1 cellular context compared by ENCODE assay signal in genomic region chr9:104911029-104911607, GRCh38.
A peak's percentile ranks its signal among the peaks of the same experiment; 100 is the strongest.
TF ChIP-seq lines count a peak whose summit lies in the region.

No MANE protein-coding gene starts in this region.

TF ChIP-seq in HepG2, 621 proteins besides CTCF, POLR2A, EP300 and RAD21:
- TF ChIP-seq RXRB (CRISPR knock-in tag; IDR thresholded peaks at IDR 0.05; ENCODE audit: borderline replicate concordance) (0 out of 2 replicates have a peak, but pooled peaks have one; percentile 5), ZNF337 (CRISPR knock-in tag; IDR thresholded peaks at IDR 0.05; ENCODE audit: borderline replicate concordance, low read depth) (no peak), ZNF782 (CRISPR knock-in tag; IDR thresholded peaks at IDR 0.05; ENCODE audit: borderline replicate concordance) (no peak), RBM22 (optimal IDR thresholded peaks at IDR 0.05; ENCODE audit: low read length) (peak; percentile 64), AHR (CRISPR knock-in tag; IDR thresholded peaks at IDR 0.05) (no peak), NFATC3 (CRISPR knock-in tag; IDR thresholded peaks at IDR 0.05) (no peak), YY1 (IDR thresholded peaks at IDR 0.05; ENCODE audit: insufficient read depth, insufficient replicate concordance, low read depth, low read length) (no peak), FOXA3 (CRISPR knock-in tag; IDR thresholded peaks at IDR 0.05) (peak; percentile 45; the same call in 1 of the 2 replicates), TIGD3 (CRISPR knock-in tag; IDR thresholded peaks at IDR 0.05; ENCODE audit: borderline replicate concordance) (no peak), FOSL2 (CRISPR knock-in tag; IDR thresholded peaks at IDR 0.05) (peak; percentile 57), ZBTB44 (CRISPR knock-in tag; IDR thresholded peaks at IDR 0.05) (no peak), ARID3A (IDR thresholded peaks at IDR 0.05; ENCODE audit: low read depth, low read length) (peak; percentile 42; the same call in 1 of the 2 replicates), SMAD3 (CRISPR knock-in tag; IDR thresholded peaks at IDR 0.05) (no peak), FOXA1 (IDR thresholded peaks at IDR 0.05) (no peak), FOXA1 (CRISPR knock-in tag; IDR thresholded peaks at IDR 0.05) (peak; percentile 49; the same call in 1 of the 2 replicates)
TF ChIP-seq in HepG2: peak in this region for 6.
